In the genomic region with DNA sequence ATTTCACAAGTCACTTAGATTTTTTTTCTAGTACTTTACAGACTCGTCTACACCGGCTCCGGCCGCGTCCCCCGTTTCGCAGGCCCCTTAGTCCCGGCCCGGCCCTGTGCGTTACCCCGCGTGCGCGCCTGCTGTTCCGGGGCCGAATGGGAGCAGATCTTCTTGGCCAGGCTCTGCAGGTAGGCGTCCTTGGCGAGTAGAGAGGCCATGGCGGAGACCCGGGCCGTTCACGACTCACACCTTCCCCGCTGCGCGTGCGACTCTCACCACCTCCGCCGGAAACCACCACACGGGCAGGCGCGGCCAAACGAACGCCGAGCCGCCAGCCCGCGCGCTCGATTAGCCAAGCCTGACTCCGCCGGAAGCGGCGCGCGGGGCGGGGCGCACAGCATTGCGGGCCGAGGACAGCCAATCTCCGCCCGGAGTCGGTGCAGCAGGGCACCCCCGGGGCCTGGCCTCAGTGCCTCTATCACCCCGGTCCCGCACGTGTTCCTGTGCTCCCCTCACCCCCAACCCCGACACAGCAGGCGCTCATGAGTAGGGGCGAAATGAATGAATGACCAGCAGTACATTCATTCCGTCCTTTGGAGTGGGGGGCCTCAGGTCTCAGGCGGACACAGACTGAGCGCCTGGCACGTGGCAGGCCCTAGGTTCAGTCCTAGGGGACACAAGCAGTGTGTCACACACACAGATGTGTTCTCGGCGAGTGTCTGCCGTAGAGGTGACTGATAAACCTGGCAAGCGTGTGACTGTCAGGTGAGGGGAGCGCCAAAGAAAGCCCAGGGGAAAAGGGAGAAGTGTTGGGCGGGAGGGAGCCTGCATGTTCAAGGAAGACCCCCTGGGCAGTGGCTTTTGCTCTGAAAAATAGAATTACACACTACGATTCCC, we compare ENCODE assay signal across 8 cellular contexts. TPM values are rescaled to one million over a fixed set of nuclear protein-coding genes. Genes with fewer than 3 reads are reported as not detected.
A peak's percentile ranks its signal among the peaks of the same experiment; 100 is the strongest.
DNase-seq lines count a peak whose midpoint lies in the region; ATAC-seq and TF ChIP-seq lines count a peak whose summit lies in the region.

Gene SURF6, minus strand, starts transcription at position 265 of the 888 bp plus-strand sequence. Its CDS starts 56 bp downstream, at position 209.

- BruUV-seq in PC-9 (replicated peaks; lab: Mats Ljungman, UMichigan), result TSS peak; percentile 90

- peak; percentile 98 for DNase-seq in DMS53 (lab: John Stamatoyannopoulos, UW)
- peak; percentile 91 for DNase-seq in KG1 (lab: John Stamatoyannopoulos, UW)
- DNase-seq in PC-9, result peak; percentile 76 to 92
- peak; percentile 97 for DNase-seq in activated T-cell treated with anti-CD3 and anti-CD28 coated beads for 48 hours (ENCODE audit: low read depth)
- peak; percentile 43 for DNase-seq in epithelial cell of prostate (ENCODE audit: low read depth, low spot score)
- DNase-seq in mucosa of gallbladder (ENCODE audit: low spot score), result peak; percentile 92
- peak; percentile 85 to 86 for DNase-seq in stimulated activated CD8-positive, alpha-beta memory T cell treated with anti-CD3 and anti-CD28 coated beads, Interleukin-4, amount 100 ng/mL, for 1 hour (ENCODE audit: low read depth in 2 of 2, low spot score in 1 of 2)

- H2AFZ ChIP-seq in PC-9, result peak within 1 kb of the TSS; percentile 91

- POLR2A ChIA-PET in PC-9 (lab: Charles Lee; ENCODE audit: unreplicated experiment), result interaction anchor here (0.7 kb wide), 3 partner anchors 8 to 896 kb away, joined by 3 to 22 read pairs (median 8); no protein-coding TSS in a partner anchor

- peaks cover 22% of the 10 kb centered on the region for H4K20me1 ChIP-seq in PC-9 (ENCODE audit: insufficient read depth)

- H3F3A ChIP-seq in PC-9 (ENCODE audit: insufficient read depth, low read depth), result peaks cover 24% of the 10 kb centered on the region; the same call in 1 of the 2 replicates

- TF ChIP-seq CTCF in PC-9 (conservative IDR thresholded peaks at IDR 0.05), result no peak

- no peaks in the 10 kb centered on the region for H3K9me3 ChIP-seq in PC-9 (ENCODE audit: insufficient read depth, low read depth)

- H3K4me2 ChIP-seq in PC-9, result peak within 1 kb of the TSS; percentile 88

- intact Hi-C loops in PC-9 (cut with micrococcal nuclease; ENCODE audit: unreplicated experiment), result loop anchor here (1.0 to 5.0 kb wide), 3 partner anchors 12 to 304 kb away; partner anchors contain the start of genes GTF3C5, MED22 and RPL7A

- peaks cover 12% of the 10 kb centered on the region; the same call in 1 of the 2 replicates for H3K36me3 ChIP-seq in PC-9 (ENCODE audit: low read depth)

- peak within 1 kb of the TSS; percentile 94 for H3K4me3 ChIP-seq in PC-9

- peak within 1 kb of the TSS; percentile 48 for H3K27ac ChIP-seq in PC-9
- H3K27ac ChIP-seq in epithelial cell of prostate, result peak within 1 kb of the TSS; percentile 56

- peak; percentile 72 for ATAC-seq in GM21737 (IDR thresholded peaks at IDR 0.05; ENCODE audit: unreplicated experiment)

- no peaks in the 10 kb centered on the region for H3K27me3 ChIP-seq in PC-9 (ENCODE audit: insufficient read depth, low read depth)

- CTCF ChIA-PET in PC-9 (lab: Charles Lee), result no interaction called here

- H3K4me1 ChIP-seq in PC-9 (replicated peaks; ENCODE audit: insufficient read depth), result peaks cover 15% of the 10 kb centered on the region

- peaks cover 33% of the 10 kb centered on the region for H3K79me2 ChIP-seq in PC-9 (ENCODE audit: low read depth)

- H3K9me2 ChIP-seq in PC-9 (ENCODE audit: insufficient read depth), result no peaks in the 10 kb centered on the region

RNA-seq across cellular contexts. Expression of gene SURF6, which starts in this region (rescaled TPM):
- total RNA-seq in PC-9 (2021) (21.2 and 29.8 TPM in 2 replicates), mucosa of gallbladder (25.2 TPM)

Comparison
In these comparisons a context has a peak if more than half of its experiments do, and no peak if none do; other contexts are left out.
1. Peak in every context shown above with its lines: DNase-seq, ATAC-seq, H3K4me3 ChIP-seq and H3K27ac ChIP-seq.
2. DNase-seq: peak in every context shown above with its lines; median percentile 98 in DMS53; 97 in activated T-cell treated with anti-CD3 and anti-CD28 coated beads for 48 hours; 92 in mucosa of gallbladder; 91 in KG1; 86 in stimulated activated CD8-positive, alpha-beta memory T cell treated with anti-CD3 and anti-CD28 coated beads, Interleukin-4, amount 100 ng/mL, for 1 hour; 84 in PC-9; 43 in epithelial cell of prostate.